15 cellular contexts compared by ENCODE assay signal in genomic region chr1:241408170-241408569, GRCh38. TPM values are rescaled to one million over a fixed set of nuclear protein-coding genes. Genes with fewer than 3 reads are reported as not detected.
DNase-seq lines count a peak whose midpoint lies in the region; ATAC-seq and TF ChIP-seq lines count a peak whose summit lies in the region.
"Had no signal": no experiment of that assay in that cellular context is flagged by ENCODE, and none has a peak within 500 bp of the region (broad histone marks: within the 10 kb centered on the region; RNA-seq: fewer than 3 reads in every experiment).

No MANE protein-coding gene starts in this region.

- WGBS in heart right ventricle, 2 donors, result 44 to 48% methylated on average over 3 of the region's 3 CpGs

- H3K36me3 Mint-ChIP-seq in activated T-helper 2 cell treated with anti-CD3 and anti-CD28 coated beads, Interferon-gamma antibody, Interleukin-2, Interleukin-4, amounts not matched to agents 10 μg/mL and 5 μg/mL and 100 μg/mL, durations not matched to agents 14 hours and 24 hours and 36 hours (ENCODE audit: low read depth), result no peaks in the 10 kb centered on the region
- H3K36me3 Mint-ChIP-seq: T-cell had no signal

- H3K9me3 ChIP-seq in BE2C, result no peaks in the 10 kb centered on the region
- H3K9me3 ChIP-seq in heart right ventricle, result no peaks in the 10 kb centered on the region
- H3K9me3 ChIP-seq: upper lobe of left lung had no signal

- H3K4me1 ChIP-seq in BE2C (no peaks in the 10 kb centered on the region), heart right ventricle (no peaks in the 10 kb centered on the region)
- H3K4me1 ChIP-seq: upper lobe of left lung had no signal

- peak; percentile 14; the same call in 1 of the 2 replicates for TF ChIP-seq CTCF in BE2C (IDR thresholded peaks at IDR 0.05; ENCODE audit: low read depth, low read length)
- peak; percentile 51 for TF ChIP-seq CTCF in VCaP (conservative IDR thresholded peaks at IDR 0.05)
- TF ChIP-seq CTCF in heart right ventricle (IDR thresholded peaks at IDR 0.05), result no peak

- no peaks in the 10 kb centered on the region for H3K4me1 Mint-ChIP-seq in activated T-helper 2 cell treated with anti-CD3 and anti-CD28 coated beads, Interferon-gamma antibody, Interleukin-2, Interleukin-4, amounts not matched to agents 10 μg/mL and 5 μg/mL and 100 μg/mL, durations not matched to agents 14 hours and 24 hours and 36 hours (ENCODE audit: low read depth)
- H3K4me1 Mint-ChIP-seq: nephron, T-cell had no signal

- ATAC-seq in GM21423 (IDR thresholded peaks at IDR 0.05; ENCODE audit: unreplicated experiment) (no peak), heart right ventricle (no peak), HG02884 (IDR thresholded peaks at IDR 0.05; ENCODE audit: unreplicated experiment) (no peak)
- ATAC-seq: T-cell had no signal

- H3K4me3 ChIP-seq in BE2C (ENCODE audit: low read depth, low read length), result no peak overlapping the region
- H3K4me3 ChIP-seq in heart right ventricle, result no peak overlapping the region
- H3K4me3 ChIP-seq: upper lobe of left lung had no signal

- intact Hi-C loops in activated T-helper 2 cell treated with anti-CD3 and anti-CD28 coated beads, Interferon-gamma antibody, Interleukin-2, Interleukin-4, amounts not matched to agents 10 μg/mL and 5 μg/mL and 100 μg/mL, durations not matched to agents 14 hours and 24 hours and 36 hours (cut with micrococcal nuclease), result no loop called here
- intact Hi-C loops in heart right ventricle (cut with DNase I), result no loop called here

- no peaks in the 10 kb centered on the region for H3K9me3 Mint-ChIP-seq in activated T-helper 2 cell treated with anti-CD3 and anti-CD28 coated beads, Interferon-gamma antibody, Interleukin-2, Interleukin-4, amounts not matched to agents 10 μg/mL and 5 μg/mL and 100 μg/mL, durations not matched to agents 14 hours and 24 hours and 36 hours
- H3K9me3 Mint-ChIP-seq: nephron had no signal

- no peak overlapping the region for H3K4me3 Mint-ChIP-seq in activated T-helper 2 cell treated with anti-CD3 and anti-CD28 coated beads, Interferon-gamma antibody, Interleukin-2, Interleukin-4, amounts not matched to agents 10 μg/mL and 5 μg/mL and 100 μg/mL, durations not matched to agents 14 hours and 24 hours and 36 hours (ENCODE audit: low read depth)
- H3K4me3 Mint-ChIP-seq: nephron, T-cell had no signal

- no peaks in the 10 kb centered on the region for H3K27me3 ChIP-seq in BE2C
- no peaks in the 10 kb centered on the region for H3K27me3 ChIP-seq in heart right ventricle
- H3K27me3 ChIP-seq: upper lobe of left lung had no signal

- H3K36me3 ChIP-seq in BE2C (no peaks in the 10 kb centered on the region), heart right ventricle (no peaks in the 10 kb centered on the region)
- H3K36me3 ChIP-seq: upper lobe of left lung had no signal

- H3K27ac ChIP-seq in VCaP (no peak overlapping the region), heart right ventricle (no peak overlapping the region)
- H3K27ac ChIP-seq: upper lobe of left lung had no signal

- no peak overlapping the region for H3K27ac Mint-ChIP-seq in activated T-helper 2 cell treated with anti-CD3 and anti-CD28 coated beads, Interferon-gamma antibody, Interleukin-2, Interleukin-4, amounts not matched to agents 10 μg/mL and 5 μg/mL and 100 μg/mL, durations not matched to agents 14 hours and 24 hours and 36 hours
- H3K27ac Mint-ChIP-seq: nephron, T-cell had no signal

- no peaks in the 10 kb centered on the region for H3K27me3 Mint-ChIP-seq in activated T-helper 2 cell treated with anti-CD3 and anti-CD28 coated beads, Interferon-gamma antibody, Interleukin-2, Interleukin-4, amounts not matched to agents 10 μg/mL and 5 μg/mL and 100 μg/mL, durations not matched to agents 14 hours and 24 hours and 36 hours (ENCODE audit: low read depth)

- DNase-seq in BE2C, result no peak
- DNase-seq in Kasumi-1 (lab: John Stamatoyannopoulos, UW), result peak; percentile 1 to 9
- DNase-seq in iris pigment epithelial cell (ENCODE audit: low read depth), result peak; percentile 47
- no peak for DNase-seq in activated T-helper 2 cell treated with anti-CD3 and anti-CD28 coated beads, Interferon-gamma antibody, Interleukin-2, Interleukin-4, amounts not matched to agents 10 μg/mL and 5 μg/mL and 100 μg/mL, durations not matched to agents 14 hours and 24 hours and 36 hours (ENCODE audit: low spot score)
- no peak for DNase-seq in heart right ventricle
- DNase-seq: DMS79, hypothalamus, NCI-H446, T-cell had no signal

RNA-seq across cellular contexts. Expression of gene RGS7, which starts 51.2 kb away (rescaled TPM):
- polyA plus RNA-seq in BE2C (2012; ENCODE audit: insufficient read depth, insufficient read length, low read depth), result not detected
- not detected in 2 replicates for total RNA-seq in activated T-helper 2 cell treated with anti-CD3 and anti-CD28 coated beads, Interferon-gamma antibody, Interleukin-2, Interleukin-4, amounts not matched to agents 10 μg/mL and 5 μg/mL and 100 μg/mL, durations not matched to agents 14 hours and 24 hours and 36 hours
- total RNA-seq in heart right ventricle, result not detected
- polyA plus RNA-seq in heart right ventricle, result not detected
- total RNA-seq: bronchial epithelial cell, T-cell had no signal

Comparison
In these comparisons a context has a peak if more than half of its experiments do, and no peak if none do; other contexts are left out.
1. DNase-seq: peak in Kasumi-1 (2 of 2) and iris pigment epithelial cell (single experiment); none in BE2C (single experiment), activated T-helper 2 cell treated with anti-CD3 and anti-CD28 coated beads, Interferon-gamma antibody, Interleukin-2, Interleukin-4, amounts not matched to agents 10 μg/mL and 5 μg/mL and 100 μg/mL, durations not matched to agents 14 hours and 24 hours and 36 hours (single experiment) and heart right ventricle (0 of 2).
2. CTCF ChIP-seq: peak in BE2C (single experiment) and VCaP (single experiment); none in heart right ventricle (0 of 9).